25 cellular contexts compared by ENCODE assay signal in genomic region chr13:23718916-23719470, GRCh38.
A peak's percentile ranks its signal among the peaks of the same experiment; 100 is the strongest.
DNase-seq lines count a peak whose midpoint lies in the region; ATAC-seq and TF ChIP-seq lines count a peak whose summit lies in the region.
"Had no signal": no experiment of that assay in that cellular context is flagged by ENCODE, and none has a peak within 500 bp of the region (broad histone marks: within the 10 kb centered on the region; RNA-seq: fewer than 3 reads in every experiment).

No MANE protein-coding gene starts in this region.

- H2AK9ac ChIP-seq in IMR-90 (replicated peaks; ENCODE audit: low read depth, low read length, poor library complexity) = no peak overlapping the region

- no peak for TF ChIP-seq RAD21 in IMR-90 (IDR thresholded peaks at IDR 0.05; ENCODE audit: low read length)

- DNase-seq in NCI-H1417 (lab: John Stamatoyannopoulos, UW) (peak in 2 of 3 experiments; percentile 19 to 74), NCI-H1417 treated with DMSO at 0.1 percent for 48 hours (lab: John Stamatoyannopoulos, UW) (no peak), IMR-90 (peak; percentile 55), SW480 (ENCODE audit: low spot score) (peak; percentile 76), osteoblast (ENCODE audit: insufficient read length, low spot score, missing footprints) (peak; percentile 60), inferior parietal cortex (ENCODE audit: extremely low spot score) (no peak), dermis blood vessel endothelial cell (no peak), mesenchymal stem cell (no peak)
- DNase-seq: activated CD8-positive, alpha-beta T cell treated with anti-CD3 and anti-CD28 coated beads for 36 hours; activated naive CD8-positive, alpha-beta T cell treated with anti-CD3 and anti-CD28 coated beads, Interleukin-2, amount 10 ng/mL, durations not matched to agents 7 days and 5 days; BE2C; cortex of kidney; EL; HFFc6; Karpas-422; NCI-H446 treated with DMSO at 0.1 percent for 48 hours; occipital lobe; SK-N-SH; stimulated activated CD8-positive, alpha-beta memory T cell treated with anti-CD3 and anti-CD28 coated beads, Interleukin-4, amount 100 ng/mL, for 48 hours; stomach; tibial artery had no signal

- CTCF ChIA-PET in IMR-90 (lab: Yijun Ruan, JAX) = interaction anchor here (2.0 kb wide), 1 partner anchor 11 kb away, joined by 5 read pairs; no protein-coding TSS in a partner anchor

- peaks cover 17% of the 10 kb centered on the region for H3K4me1 ChIP-seq in IMR-90 (ENCODE audit: control insufficient read depth, insufficient read depth, low read length)
- peaks cover 19% of the 10 kb centered on the region for H3K4me1 ChIP-seq in osteoblast (ENCODE audit: insufficient read depth, low read length)
- H3K4me1 ChIP-seq in mesenchymal stem cell (ENCODE audit: control insufficient read depth, insufficient read depth, low read depth, low read length) = peaks cover 6% of the 10 kb centered on the region
- H3K4me1 ChIP-seq: stomach had no signal

- peak overlapping the region; percentile 33; the same call in 1 of the 2 replicates for H2AK5ac ChIP-seq in IMR-90 (ENCODE audit: low read depth, low read length)
- no peak overlapping the region for H2AK5ac ChIP-seq in mesenchymal stem cell (ENCODE audit: low read length, severe bottlenecking)

- peak overlapping the region; percentile 77; the same call in 1 of the 3 replicates for H2BK15ac ChIP-seq in IMR-90 (ENCODE audit: low read depth, low read length)
- no peak overlapping the region for H2BK15ac ChIP-seq in mesenchymal stem cell (ENCODE audit: low read depth, poor library complexity, severe bottlenecking)

- H2BK120ac ChIP-seq in IMR-90 (ENCODE audit: low read depth, low read length) (peak overlapping the region; percentile 84), mesenchymal stem cell (ENCODE audit: low read depth, low read length) (no peak overlapping the region)

- 0 out of 2 replicates have a peak overlapping the region, but pooled peaks have one; percentile 26 for H4K91ac ChIP-seq in IMR-90 (ENCODE audit: insufficient read depth, low read depth, low read length)
- H4K91ac ChIP-seq in mesenchymal stem cell (ENCODE audit: low read length) = no peak overlapping the region

- H4K8ac ChIP-seq in IMR-90 (ENCODE audit: low read depth in 2 of 2, low read length in 2 of 2) (peak overlapping the region; percentile 61 to 76; a peak in 3 of 4 replicates), mesenchymal stem cell (ENCODE audit: low read length) (no peak overlapping the region)

- H3K4ac ChIP-seq in IMR-90 (ENCODE audit: low read depth, low read length) = peak overlapping the region; percentile 39
- H3K4ac ChIP-seq in mesenchymal stem cell (ENCODE audit: low read depth in 1 of 2, low read length in 2 of 2) = no peak overlapping the region

- H3K27me3 ChIP-seq in IMR-90 (ENCODE audit: control insufficient read depth, insufficient read depth, low read length) (no peaks in the 10 kb centered on the region), osteoblast (ENCODE audit: insufficient read depth, low read length) (no peaks in the 10 kb centered on the region), mesenchymal stem cell (ENCODE audit: control insufficient read depth in 1 of 2, insufficient read depth in 1 of 2, low read length in 2 of 2) (peaks cover 0 to 8% of the 10 kb centered on the region in 2 experiments)
- H3K27me3 ChIP-seq: BE2C, hepatocyte, stomach, tibial artery had no signal

- H2BK5ac ChIP-seq in IMR-90 (ENCODE audit: low read depth, low read length, poor library complexity, severe bottlenecking) = peak overlapping the region; percentile 80
- H2BK5ac ChIP-seq in mesenchymal stem cell (ENCODE audit: low read depth, low read length, poor library complexity, severe bottlenecking) = no peak overlapping the region

- BruUV-seq in IMR-90 (replicated peaks; lab: Mats Ljungman, UMichigan) = no TSS peak

- no peak overlapping the region for H2BK12ac ChIP-seq in mesenchymal stem cell (ENCODE audit: low read length in 2 of 2)

- H3K23ac ChIP-seq in IMR-90 (ENCODE audit: low read depth, low read length) (no peak overlapping the region), mesenchymal stem cell (ENCODE audit: low read length in 2 of 2) (no peak overlapping the region)

- H2AFZ ChIP-seq in IMR-90 (replicated peaks; ENCODE audit: low read length, poor library complexity) (no peak overlapping the region), osteoblast (ENCODE audit: low read length) (peak overlapping the region; percentile 14), mesenchymal stem cell (ENCODE audit: low read depth, low read length) (no peak overlapping the region)
- H2AFZ ChIP-seq: GM23338, hepatocyte had no signal

- H3K79me1 ChIP-seq in IMR-90 (ENCODE audit: low read depth in 1 of 2, low read length in 2 of 2) = no peaks in the 10 kb centered on the region
- H3K79me1 ChIP-seq in mesenchymal stem cell (replicated peaks; ENCODE audit: low read length, poor library complexity, severe bottlenecking) = no peaks in the 10 kb centered on the region

- H4K5ac ChIP-seq in IMR-90 (ENCODE audit: low read depth, low read length) = peak overlapping the region; percentile 95

- in situ Hi-C loops in IMR-90 (cut with MboI; ENCODE audit: low sequenced_read_pairs) = no loop called here

- H3K36me3 ChIP-seq in IMR-90 (ENCODE audit: control insufficient read depth, insufficient read depth, low read length) = no peaks in the 10 kb centered on the region
- H3K36me3 ChIP-seq in osteoblast (ENCODE audit: insufficient read depth, low read length) = no peaks in the 10 kb centered on the region
- no peaks in the 10 kb centered on the region for H3K36me3 ChIP-seq in mesenchymal stem cell (ENCODE audit: control insufficient read depth in 1 of 2, insufficient read depth in 2 of 2, low read depth in 1 of 2, low read length in 2 of 2)
- H3K36me3 ChIP-seq: BE2C, stomach, tibial artery had no signal

- H4K20me1 ChIP-seq in IMR-90 (ENCODE audit: insufficient read depth, low read length) (no peaks in the 10 kb centered on the region), osteoblast (ENCODE audit: insufficient read depth, low read length) (no peaks in the 10 kb centered on the region)

- peaks cover 11% of the 10 kb centered on the region; the same call in 1 of the 2 replicates for H3K9me1 ChIP-seq in IMR-90 (ENCODE audit: insufficient read depth, low read length)

- POLR2A ChIA-PET in IMR-90 (lab: Charles Lee; ENCODE audit: unreplicated experiment) = no interaction called here

- intact Hi-C loops in IMR-90 (cut with micrococcal nuclease) = no loop called here

- H3K56ac ChIP-seq in IMR-90 (ENCODE audit: extremely low read depth, insufficient read depth, low read length) = peak overlapping the region; percentile 17; the same call in 1 of the 2 replicates

- H3K18ac ChIP-seq in IMR-90 (ENCODE audit: low read depth, low read length) (peak overlapping the region; percentile 96), mesenchymal stem cell (ENCODE audit: low read depth in 1 of 2, low read length in 2 of 2) (no peak overlapping the region)

- H3K9ac ChIP-seq in IMR-90 (ENCODE audit: low read depth, low read length) = no peak overlapping the region
- H3K9ac ChIP-seq in mesenchymal stem cell (ENCODE audit: low read length) = no peak overlapping the region
- H3K9ac ChIP-seq: SK-N-SH had no signal

- H3K14ac ChIP-seq in IMR-90 (replicated peaks; ENCODE audit: low read depth, low read length) (peak overlapping the region; percentile 73; the same call in 1 of the 2 replicates), mesenchymal stem cell (ENCODE audit: low read length in 2 of 2) (no peak overlapping the region)

- H3K79me2 ChIP-seq in osteoblast (ENCODE audit: insufficient read depth, low read length) = no peaks in the 10 kb centered on the region
- H3K79me2 ChIP-seq: hepatocyte had no signal

- no peak overlapping the region for H3K4me3 ChIP-seq in IMR-90 (ENCODE audit: insufficient read depth, low read depth, low read length)
- no peak overlapping the region for H3K4me3 ChIP-seq in osteoblast (ENCODE audit: insufficient read depth, low read length)
- no peak overlapping the region for H3K4me3 ChIP-seq in mesenchymal stem cell (ENCODE audit: insufficient read depth in 1 of 2, low read depth in 1 of 2, low read length in 2 of 2)
- H3K4me3 ChIP-seq: GM23338, hepatocyte, skin epidermis, stomach, tibial artery had no signal

- H3K9me3 ChIP-seq in IMR-90 (ENCODE audit: control insufficient read depth, insufficient read depth, low read length) = no peaks in the 10 kb centered on the region
- no peaks in the 10 kb centered on the region for H3K9me3 ChIP-seq in osteoblast (ENCODE audit: low read depth, low read length)
- no peaks in the 10 kb centered on the region for H3K9me3 ChIP-seq in mesenchymal stem cell (ENCODE audit: control insufficient read depth, low read length)
- H3K9me3 ChIP-seq: BE2C, SK-N-SH, stomach, tibial artery had no signal

- dilution Hi-C loops in IMR-90 (cut with HindIII; ENCODE audit: low sequenced_read_pairs, unreplicated experiment) = no loop called here

- peak overlapping the region; percentile 38; the same call in 1 of the 2 replicates for H2BK20ac ChIP-seq in IMR-90 (ENCODE audit: low read depth, low read length)

- H3K27ac ChIP-seq in IMR-90 (ENCODE audit: insufficient read depth, low read length) (peak overlapping the region; percentile 97; the same call in 1 of the 2 replicates), osteoblast (ENCODE audit: low read depth, low read length) (no peak overlapping the region), mesenchymal stem cell (ENCODE audit: low read length, poor library complexity, severe bottlenecking) (no peak overlapping the region)
- H3K27ac ChIP-seq: hepatocyte, stomach, tibial artery had no signal

- peak overlapping the region; percentile 53 for H3K4me2 ChIP-seq in IMR-90 (ENCODE audit: low read depth, low read length)
- H3K4me2 ChIP-seq in osteoblast (ENCODE audit: insufficient read depth, low read length) = peak overlapping the region; percentile 26
- H3K4me2 ChIP-seq in mesenchymal stem cell (ENCODE audit: low read length, poor library complexity, severe bottlenecking) = no peak overlapping the region
- H3K4me2 ChIP-seq: GM23338, hepatocyte, SK-N-SH had no signal

- no peak for TF ChIP-seq CTCF in IMR-90 (conservative IDR thresholded peaks at IDR 0.05; ENCODE audit: low read depth, low read length)
- no peak for TF ChIP-seq CTCF in osteoblast (IDR thresholded peaks at IDR 0.05; ENCODE audit: extremely low read depth, low read depth, low read length)

- TF ChIP-seq POLR2A in IMR-90 (IDR thresholded peaks at IDR 0.05; ENCODE audit: low read depth, low read length) = no peak

- WGBS in IMR-90 (ENCODE audit: extremely low coverage in 2 of 2, insufficient read length in 1 of 2), 2 experiments = no CpG with 5 or more reads among the region's 2 CpGs
- 53% methylated on average over 1 of the region's 2 CpGs for WGBS in mesenchymal stem cell

- peak; percentile 65 for ATAC-seq in IMR-90 (ENCODE audit: low read depth)
- ATAC-seq: activated CD8-positive, alpha-beta T cell treated with anti-CD3 and anti-CD28 coated beads for 36 hours; GM23338; left lobe of liver had no signal

TF ChIP-seq in IMR-90, 13 proteins besides CTCF, POLR2A, EP300 and RAD21 (continues in another document):
- TF ChIP-seq BHLHE40 (IDR thresholded peaks at IDR 0.05; ENCODE audit: low read depth, low read length) = no peak
- TF ChIP-seq MAFK (IDR thresholded peaks at IDR 0.05; ENCODE audit: low read depth, low read length) = no peak
- no peak for TF ChIP-seq CEBPB (IDR thresholded peaks at IDR 0.05; ENCODE audit: low read depth, low read length)
- no peak for TF ChIP-seq SMC3 (IDR thresholded peaks at IDR 0.05; ENCODE audit: low read depth, low read length)
- no peak for TF ChIP-seq FOS (IDR thresholded peaks at IDR 0.05; ENCODE audit: low read depth, low read length)

Comparison
In these comparisons a context has a peak if more than half of its experiments do, and no peak if none do; other contexts are left out.
1. DNase-seq: peak in NCI-H1417 (2 of 3), IMR-90 (single experiment), SW480 (single experiment) and osteoblast (single experiment); none in NCI-H1417 treated with DMSO at 0.1 percent for 48 hours (single experiment), inferior parietal cortex (single experiment), dermis blood vessel endothelial cell (single experiment) and mesenchymal stem cell (single experiment).